ENCODE assay signal across 8 cellular contexts in the genomic region with DNA sequence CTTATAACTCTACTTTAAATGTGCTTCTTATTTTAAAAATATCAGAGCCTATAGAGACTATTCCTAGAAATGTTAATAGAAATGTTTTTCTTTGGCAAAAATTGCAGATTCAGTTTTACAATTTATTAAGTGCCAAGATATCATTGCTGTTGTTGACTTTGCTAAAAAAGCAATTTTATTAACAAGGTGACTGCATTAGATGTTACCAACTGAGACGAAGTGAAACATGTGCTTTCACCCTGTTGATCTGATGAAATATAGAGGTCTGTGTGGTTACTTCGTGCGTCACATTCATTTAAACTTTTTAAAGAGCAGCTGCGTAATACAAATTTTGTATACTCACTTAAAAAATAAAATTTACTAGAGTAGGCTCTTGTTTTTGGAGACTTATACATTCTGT.
DNase-seq lines count a peak whose midpoint lies in the region; ATAC-seq and TF ChIP-seq lines count a peak whose summit lies in the region.

No MANE protein-coding gene starts in this region.

- no peak for ATAC-seq in stimulated activated effector memory CD8-positive, alpha-beta T cell treated with anti-CD3 and anti-CD28 coated beads, Interleukin-12 subunit alpha, Interleukin-12 subunit beta, amount 100 ng/mL, for 72 hours
- ATAC-seq in GM23338 (no peak), HG03342 (IDR thresholded peaks at IDR 0.05; ENCODE audit: unreplicated experiment) (no peak)

- peak overlapping the region; percentile 98 for H3K27ac Mint-ChIP-seq in osteocyte (ENCODE audit: unreplicated experiment)
- no peak overlapping the region for H3K27ac Mint-ChIP-seq in stimulated activated effector memory CD8-positive, alpha-beta T cell treated with anti-CD3 and anti-CD28 coated beads, Interleukin-12 subunit alpha, Interleukin-12 subunit beta, amount 100 ng/mL, for 72 hours
- no peak overlapping the region for H3K27ac Mint-ChIP-seq in GM23338
- no peak overlapping the region for H3K27ac Mint-ChIP-seq in glutamatergic neuron (ENCODE audit: unreplicated experiment)

- no peaks in the 10 kb centered on the region for H3K9me2 ChIP-seq in GM23338 (ENCODE audit: insufficient read depth)

- peaks cover 31% of the 10 kb centered on the region for H3K4me1 Mint-ChIP-seq in osteocyte (ENCODE audit: unreplicated experiment)
- H3K4me1 Mint-ChIP-seq in stimulated activated effector memory CD8-positive, alpha-beta T cell treated with anti-CD3 and anti-CD28 coated beads, Interleukin-12 subunit alpha, Interleukin-12 subunit beta, amount 100 ng/mL, for 72 hours, result no peaks in the 10 kb centered on the region
- peaks cover 14% of the 10 kb centered on the region; the same call in 2 of the 3 replicates for H3K4me1 Mint-ChIP-seq in GM23338
- H3K4me1 Mint-ChIP-seq in glutamatergic neuron (ENCODE audit: low read depth, unreplicated experiment), result peaks cover 6% of the 10 kb centered on the region

- H3K36me3 Mint-ChIP-seq in osteocyte (ENCODE audit: unreplicated experiment), result peaks cover 22% of the 10 kb centered on the region
- H3K36me3 Mint-ChIP-seq in stimulated activated effector memory CD8-positive, alpha-beta T cell treated with anti-CD3 and anti-CD28 coated beads, Interleukin-12 subunit alpha, Interleukin-12 subunit beta, amount 100 ng/mL, for 72 hours, result no peaks in the 10 kb centered on the region
- no peaks in the 10 kb centered on the region for H3K36me3 Mint-ChIP-seq in GM23338 (ENCODE audit: low read depth)
- no peaks in the 10 kb centered on the region for H3K36me3 Mint-ChIP-seq in glutamatergic neuron (ENCODE audit: unreplicated experiment)

- H4K20me1 ChIP-seq in GM23338 (replicated peaks; ENCODE audit: insufficient read depth), result no peaks in the 10 kb centered on the region

- no peaks in the 10 kb centered on the region for H3K27me3 Mint-ChIP-seq in osteocyte (ENCODE audit: unreplicated experiment)
- peaks cover 2% of the 10 kb centered on the region for H3K27me3 Mint-ChIP-seq in GM23338 (ENCODE audit: insufficient read depth, low read depth, poor library complexity)
- no peaks in the 10 kb centered on the region for H3K27me3 Mint-ChIP-seq in glutamatergic neuron (ENCODE audit: unreplicated experiment)

- H3K4me3 Mint-ChIP-seq in osteocyte (ENCODE audit: unreplicated experiment), result peak overlapping the region; percentile 80
- H3K4me3 Mint-ChIP-seq in stimulated activated effector memory CD8-positive, alpha-beta T cell treated with anti-CD3 and anti-CD28 coated beads, Interleukin-12 subunit alpha, Interleukin-12 subunit beta, amount 100 ng/mL, for 72 hours, result no peak overlapping the region
- no peak overlapping the region for H3K4me3 Mint-ChIP-seq in GM23338
- H3K4me3 Mint-ChIP-seq in glutamatergic neuron (ENCODE audit: unreplicated experiment), result no peak overlapping the region

- no peak overlapping the region for H2AFZ ChIP-seq in GM23338

- H3K4me2 ChIP-seq in GM23338, result no peak overlapping the region

- no peak overlapping the region for H3K27ac ChIP-seq in GM23338 (ENCODE audit: low read depth)

- H3K4me3 ChIP-seq in GM23338, result no peak overlapping the region

- TF ChIP-seq CTCF in osteocyte (IDR thresholded peaks at IDR 0.05) (no peak), GM23338 (conservative IDR thresholded peaks at IDR 0.05; ENCODE audit: low read depth in 2 of 2) (no peak), glutamatergic neuron (IDR thresholded peaks at IDR 0.05; ENCODE audit: partially characterized antibody, unreplicated experiment) (no peak)

- DNase-seq in CD1c-positive myeloid dendritic cell (ENCODE audit: extremely low spot score) (peak; percentile 42), NCI-H460 (ENCODE audit: extremely low read depth, low read depth) (peak; percentile 54), erythroblast (lab: John Stamatoyannopoulos, UW) (peak; percentile 63 to 66), osteocyte (ENCODE audit: extremely low spot score, unreplicated experiment) (no peak), GM23338 (ENCODE audit: low spot score) (no peak), glutamatergic neuron (no peak)
- no peak for DNase-seq in stimulated activated effector memory CD8-positive, alpha-beta T cell treated with anti-CD3 and anti-CD28 coated beads, Interleukin-12 subunit alpha, Interleukin-12 subunit beta, amount 100 ng/mL, for 72 hours (ENCODE audit: low spot score in 2 of 2)

- H3K9me3 Mint-ChIP-seq in osteocyte (ENCODE audit: unreplicated experiment) (peaks cover 18% of the 10 kb centered on the region), GM23338 (peaks cover 4% of the 10 kb centered on the region; the same call in 2 of the 3 replicates), glutamatergic neuron (ENCODE audit: unreplicated experiment) (no peaks in the 10 kb centered on the region)
- H3K9me3 Mint-ChIP-seq in stimulated activated effector memory CD8-positive, alpha-beta T cell treated with anti-CD3 and anti-CD28 coated beads, Interleukin-12 subunit alpha, Interleukin-12 subunit beta, amount 100 ng/mL, for 72 hours, result peaks cover 9% of the 10 kb centered on the region

- no peaks in the 10 kb centered on the region for H3F3A ChIP-seq in GM23338 (replicated peaks; ENCODE audit: low read depth)

- H3K79me2 ChIP-seq in GM23338 (replicated peaks; ENCODE audit: insufficient read depth), result no peaks in the 10 kb centered on the region

- TF ChIP-seq POLR2A in erythroblast (IDR thresholded peaks at IDR 0.05; ENCODE audit: low read length), result no peak

- no peaks in the 10 kb centered on the region for H3K36me3 ChIP-seq in GM23338 (ENCODE audit: insufficient read depth)

- no peaks in the 10 kb centered on the region for H3K27me3 ChIP-seq in GM23338 (ENCODE audit: insufficient read depth)

- peaks cover 11% of the 10 kb centered on the region for H3K4me1 ChIP-seq in GM23338 (ENCODE audit: insufficient read depth)

TF ChIP-seq in GM23338, 12 proteins besides CTCF, POLR2A, EP300 and RAD21 (continues in another document):
- no peak for TF ChIP-seq POLR2AphosphoS5 (IDR thresholded peaks at IDR 0.05; ENCODE audit: low read depth)
- no peak for TF ChIP-seq EZH2 (IDR thresholded peaks at IDR 0.05; ENCODE audit: low read depth, unreplicated experiment)
- no peak for TF ChIP-seq ZNF331 (CRISPR knock-in tag; IDR thresholded peaks at IDR 0.05; ENCODE audit: low read depth)
- TF ChIP-seq, protein P1, sequence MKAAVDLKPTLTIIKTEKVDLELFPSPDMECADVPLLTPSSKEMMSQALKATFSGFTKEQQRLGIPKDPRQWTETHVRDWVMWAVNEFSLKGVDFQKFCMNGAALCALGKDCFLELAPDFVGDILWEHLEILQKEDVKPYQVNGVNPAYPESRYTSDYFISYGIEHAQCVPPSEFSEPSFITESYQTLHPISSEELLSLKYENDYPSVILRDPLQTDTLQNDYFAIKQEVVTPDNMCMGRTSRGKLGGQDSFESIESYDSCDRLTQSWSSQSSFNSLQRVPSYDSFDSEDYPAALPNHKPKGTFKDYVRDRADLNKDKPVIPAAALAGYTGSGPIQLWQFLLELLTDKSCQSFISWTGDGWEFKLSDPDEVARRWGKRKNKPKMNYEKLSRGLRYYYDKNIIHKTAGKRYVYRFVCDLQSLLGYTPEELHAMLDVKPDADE (IDR thresholded peaks at IDR 0.05), result no peak
- no peak for TF ChIP-seq STAT1 (IDR thresholded peaks at IDR 0.05; ENCODE audit: unreplicated experiment)
- no peak for TF ChIP-seq ZNF114 (CRISPR knock-in tag; IDR thresholded peaks at IDR 0.05)
- no peak for TF ChIP-seq CREB1 (CRISPR knock-in tag; IDR thresholded peaks at IDR 0.05; ENCODE audit: low read depth)
- TF ChIP-seq, protein P2, sequence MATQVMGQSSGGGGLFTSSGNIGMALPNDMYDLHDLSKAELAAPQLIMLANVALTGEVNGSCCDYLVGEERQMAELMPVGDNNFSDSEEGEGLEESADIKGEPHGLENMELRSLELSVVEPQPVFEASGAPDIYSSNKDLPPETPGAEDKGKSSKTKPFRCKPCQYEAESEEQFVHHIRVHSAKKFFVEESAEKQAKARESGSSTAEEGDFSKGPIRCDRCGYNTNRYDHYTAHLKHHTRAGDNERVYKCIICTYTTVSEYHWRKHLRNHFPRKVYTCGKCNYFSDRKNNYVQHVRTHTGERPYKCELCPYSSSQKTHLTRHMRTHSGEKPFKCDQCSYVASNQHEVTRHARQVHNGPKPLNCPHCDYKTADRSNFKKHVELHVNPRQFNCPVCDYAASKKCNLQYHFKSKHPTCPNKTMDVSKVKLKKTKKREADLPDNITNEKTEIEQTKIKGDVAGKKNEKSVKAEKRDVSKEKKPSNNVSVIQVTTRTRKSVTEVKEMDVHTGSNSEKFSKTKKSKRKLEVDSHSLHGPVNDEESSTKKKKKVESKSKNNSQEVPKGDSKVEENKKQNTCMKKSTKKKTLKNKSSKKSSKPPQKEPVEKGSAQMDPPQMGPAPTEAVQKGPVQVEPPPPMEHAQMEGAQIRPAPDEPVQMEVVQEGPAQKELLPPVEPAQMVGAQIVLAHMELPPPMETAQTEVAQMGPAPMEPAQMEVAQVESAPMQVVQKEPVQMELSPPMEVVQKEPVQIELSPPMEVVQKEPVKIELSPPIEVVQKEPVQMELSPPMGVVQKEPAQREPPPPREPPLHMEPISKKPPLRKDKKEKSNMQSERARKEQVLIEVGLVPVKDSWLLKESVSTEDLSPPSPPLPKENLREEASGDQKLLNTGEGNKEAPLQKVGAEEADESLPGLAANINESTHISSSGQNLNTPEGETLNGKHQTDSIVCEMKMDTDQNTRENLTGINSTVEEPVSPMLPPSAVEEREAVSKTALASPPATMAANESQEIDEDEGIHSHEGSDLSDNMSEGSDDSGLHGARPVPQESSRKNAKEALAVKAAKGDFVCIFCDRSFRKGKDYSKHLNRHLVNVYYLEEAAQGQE (IDR thresholded peaks at IDR 0.05; ENCODE audit: unreplicated experiment), result no peak
- TF ChIP-seq EZH2phosphoT487 (IDR thresholded peaks at IDR 0.05; ENCODE audit: unreplicated experiment), result no peak
- TF ChIP-seq NANOG (IDR thresholded peaks at IDR 0.05; ENCODE audit: borderline replicate concordance), result no peak

Comparison
In these comparisons a context has a peak if more than half of its experiments do, and no peak if none do; other contexts are left out.
1. DNase-seq: peak in CD1c-positive myeloid dendritic cell (single experiment), NCI-H460 (single experiment) and erythroblast (2 of 2); none in osteocyte (single experiment), stimulated activated effector memory CD8-positive, alpha-beta T cell treated with anti-CD3 and anti-CD28 coated beads, Interleukin-12 subunit alpha, Interleukin-12 subunit beta, amount 100 ng/mL, for 72 hours (0 of 2), GM23338 (single experiment) and glutamatergic neuron (single experiment).